In genomic region chr2:98607741-98608117, GRCh38 we compare ENCODE assay signal across 8 cellular contexts. TPM values are rescaled to one million over a fixed set of nuclear protein-coding genes. Genes with fewer than 3 reads are reported as not detected.
DNase-seq lines count a peak whose midpoint lies in the region; FAIRE-seq and TF ChIP-seq lines count a peak whose summit lies in the region.

No MANE protein-coding gene starts in this region.

- TF ChIP-seq CTCF in LNCaP clone FGC (IDR thresholded peaks at IDR 0.05; ENCODE audit: control insufficient read depth, extremely low read depth, insufficient read depth) (no peak), mesothelial cell of epicardium (IDR thresholded peaks at IDR 0.05; ENCODE audit: unreplicated experiment) (no peak)

- peak overlapping the region; percentile 93 for H3K4me3 ChIP-seq in LNCaP clone FGC (ENCODE audit: low read depth, low read length)

- no peaks in the 10 kb centered on the region for H3K27me3 Mint-ChIP-seq in mesothelial cell of epicardium (ENCODE audit: low read depth)

- peak overlapping the region; percentile 76 for H3K4me3 Mint-ChIP-seq in mesothelial cell of epicardium

- FAIRE-seq in HTR-8/SVneo (lab: Jason Lieb, UNC) = no peak

- H3K4me1 Mint-ChIP-seq in mesothelial cell of epicardium = peaks cover 38% of the 10 kb centered on the region

- peak overlapping the region; percentile 93 for H3K27ac Mint-ChIP-seq in mesothelial cell of epicardium

- peak; percentile 2 for DNase-seq in COLO829 (ENCODE audit: low spot score)
- no peak for DNase-seq in LNCaP clone FGC (ENCODE audit: low read depth)
- DNase-seq in dermis blood vessel endothelial cell = peak; percentile 32
- DNase-seq in mesothelial cell of epicardium (ENCODE audit: low spot score in 2 of 2, unreplicated experiment in 2 of 2) = no peak
- no peak for DNase-seq in stimulated activated CD8-positive, alpha-beta memory T cell treated with anti-CD3 and anti-CD28 coated beads, Interleukin-4, amount 100 ng/mL, for 48 hours
- no peak for DNase-seq in HTR-8/SVneo (ENCODE audit: insufficient read length, low spot score)
- DNase-seq in activated gamma-delta T cell (lab: John Stamatoyannopoulos, UW) = no peak
- DNase-seq in NCI-H748 (lab: John Stamatoyannopoulos, UW; ENCODE audit: unreplicated experiment) = no peak

- H3K9me3 Mint-ChIP-seq in mesothelial cell of epicardium = no peaks in the 10 kb centered on the region

- peaks cover 9% of the 10 kb centered on the region for H3K36me3 Mint-ChIP-seq in mesothelial cell of epicardium

RNA-seq across cellular contexts. Expression of gene COA5, which starts 0.6 kb away (rescaled TPM):
- 20.0 and 23.7 TPM in 2 replicates for total RNA-seq in dermis blood vessel endothelial cell
- total RNA-seq in mesothelial cell of epicardium = 39.0 to 41.8 TPM (median 39.3 TPM) in 3 replicates

RNA-seq across cellular contexts. Expression of gene UNC50, which starts 0.7 kb away (rescaled TPM):
- total RNA-seq in dermis blood vessel endothelial cell (48.2 and 58.0 TPM in 2 replicates), mesothelial cell of epicardium (43.9 to 45.0 TPM (median 44.6 TPM) in 3 replicates)

Comparison
In these comparisons a context has a peak if more than half of its experiments do, and no peak if none do; other contexts are left out.
1. DNase-seq: peak in COLO829 (single experiment) and dermis blood vessel endothelial cell (single experiment); none in LNCaP clone FGC (single experiment), mesothelial cell of epicardium (0 of 2), stimulated activated CD8-positive, alpha-beta memory T cell treated with anti-CD3 and anti-CD28 coated beads, Interleukin-4, amount 100 ng/mL, for 48 hours (single experiment), HTR-8/SVneo (single experiment), activated gamma-delta T cell (single experiment) and NCI-H748 (single experiment).